1 cellular context compared by ENCODE assay signal in genomic region chr3:151226088-151226563, GRCh38.
TF ChIP-seq lines count a peak whose summit lies in the region.

No MANE protein-coding gene starts in this region.

TF ChIP-seq in HepG2, 621 proteins besides CTCF, POLR2A, EP300 and RAD21 (continued from another document):
- TF ChIP-seq HMG20A (CRISPR knock-in tag; IDR thresholded peaks at IDR 0.05; ENCODE audit: borderline replicate concordance) (peak; percentile 32; the same call in 1 of the 2 replicates), POLR2AphosphoS5 (IDR thresholded peaks at IDR 0.05; ENCODE audit: low read depth, low read length) (no peak), KAT7 (CRISPR knock-in tag; IDR thresholded peaks at IDR 0.05; ENCODE audit: borderline replicate concordance) (no peak), MAX (IDR thresholded peaks at IDR 0.05) (no peak), ZNF326 (CRISPR knock-in tag; IDR thresholded peaks at IDR 0.05; ENCODE audit: borderline replicate concordance) (no peak), CENPX (CRISPR knock-in tag; IDR thresholded peaks at IDR 0.05) (no peak), MEIS1 (CRISPR knock-in tag; IDR thresholded peaks at IDR 0.05; ENCODE audit: borderline replicate concordance) (peak; percentile 35; the same call in 1 of the 2 replicates), SALL1 (CRISPR knock-in tag; IDR thresholded peaks at IDR 0.05) (no peak), TBX3 (IDR thresholded peaks at IDR 0.05; ENCODE audit: borderline replicate concordance) (peak; percentile 47; the same call in 1 of the 2 replicates), NAIF1 (CRISPR knock-in tag; IDR thresholded peaks at IDR 0.05; ENCODE audit: borderline replicate concordance) (no peak), ZNF589 (CRISPR knock-in tag; conservative IDR thresholded peaks at IDR 0.05) (no peak), NFRKB (IDR thresholded peaks at IDR 0.05) (no peak), ZNF142 (CRISPR knock-in tag; IDR thresholded peaks at IDR 0.05) (no peak)
